19 cellular contexts compared by ENCODE assay signal in the genomic region with DNA sequence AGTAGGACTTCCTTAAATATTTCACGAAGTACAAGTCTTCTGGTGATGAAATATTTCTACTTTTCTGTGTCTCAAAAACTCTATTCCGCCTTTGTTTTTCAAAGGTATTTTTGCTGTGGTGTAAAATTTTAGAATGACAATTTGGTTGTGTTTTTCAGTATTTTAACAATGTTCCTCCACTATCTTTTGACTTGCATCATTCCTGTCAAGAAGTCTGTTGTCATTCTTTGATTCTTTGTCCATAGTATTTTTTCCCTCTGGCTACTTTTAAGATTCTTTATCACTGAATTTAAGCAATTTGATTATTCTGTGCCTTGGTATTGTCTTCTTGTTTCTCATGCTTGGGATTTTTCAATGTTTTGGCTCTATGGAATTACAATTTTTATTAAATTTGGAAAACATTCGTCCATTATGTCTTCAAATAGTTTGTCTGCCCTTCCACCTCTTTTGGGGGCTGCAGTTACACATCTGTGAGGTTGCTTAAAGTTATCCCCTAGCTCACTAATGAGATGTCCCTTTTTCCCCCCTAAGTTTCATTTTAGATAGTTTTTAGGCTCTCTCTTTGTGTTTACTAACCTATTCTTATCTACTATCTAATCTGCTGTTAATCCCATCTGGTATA.
DNase-seq lines count a peak whose midpoint lies in the region; ATAC-seq, FAIRE-seq and TF ChIP-seq lines count a peak whose summit lies in the region.
"Had no signal": no experiment of that assay in that cellular context is flagged by ENCODE, and none has a peak within 500 bp of the region (broad histone marks: within the 10 kb centered on the region; RNA-seq: fewer than 3 reads in every experiment).

No MANE protein-coding gene starts in this region.

- no peak overlapping the region for H3K9ac ChIP-seq in GM12878 (ENCODE audit: control insufficient read depth, insufficient read depth, low read length)

- FAIRE-seq in GM12878 (lab: Jason Lieb, UNC): no peak
- FAIRE-seq: HTR-8/SVneo had no signal

- no peak overlapping the region for H3K4me3 Mint-ChIP-seq in activated T-cell treated with anti-CD3 and anti-CD28 coated beads, Interleukin-2, amount 50 U/mL, for 72 hours
- H3K4me3 Mint-ChIP-seq in CD4-positive, alpha-beta memory T cell: peak overlapping the region in 1 of 8 donors; percentile 6
- H3K4me3 Mint-ChIP-seq: CD4-positive, alpha-beta T cell; H9 had no signal

- H3K9me3 ChIP-seq in CD4-positive, alpha-beta memory T cell (ENCODE audit: control insufficient read depth in 1 of 2, low read length in 2 of 2): peaks cover 0 to 7% of the 10 kb centered on the region in 2 donors
- H3K9me3 ChIP-seq in HEK293 (ENCODE audit: control insufficient read depth, insufficient read depth, low read depth, low read length): no peaks in the 10 kb centered on the region
- peaks cover 30% of the 10 kb centered on the region for H3K9me3 ChIP-seq in GM12878 (replicated peaks; ENCODE audit: control insufficient read depth, insufficient read depth, low read length)

- H3K4me3 ChIP-seq in CD4-positive, alpha-beta memory T cell (ENCODE audit: low read length in 2 of 2): no peak overlapping the region
- H3K4me3 ChIP-seq in HEK293 (ENCODE audit: low read depth, low read length): no peak overlapping the region
- no peak overlapping the region for H3K4me3 ChIP-seq in GM12878
- H3K4me3 ChIP-seq: SJSA1 had no signal

- no peaks in the 10 kb centered on the region for H4K20me1 ChIP-seq in GM12878 (ENCODE audit: control insufficient read depth, insufficient read depth)

- 97% methylated on average over 3 of the region's 3 CpGs for WGBS in GM12878 (ENCODE audit: insufficient coverage, insufficient replicate concordance, low lambda C conversion rate, missing lambda C conversion rate)

- DNase-seq in activated T-cell treated with anti-CD3 and anti-CD28 coated beads, Interleukin-2, amount 50 U/mL, for 72 hours: no peak
- DNase-seq in activated T-cell treated with anti-CD3 and anti-CD28 coated beads, Interleukin-2, amount 50 U/mL, for 48 hours: no peak
- DNase-seq in CD4-positive, alpha-beta memory T cell: no peak
- DNase-seq in GM12878 (ENCODE audit: low read depth, low spot score): no peak
- DNase-seq in GOT3 (lab: John Stamatoyannopoulos, UW): no peak
- DNase-seq: ACHN; CD4-positive, alpha-beta T cell; H9; NCI-H146; NCI-H2081 treated with DMSO at 0.1 percent for 48 hours; NCI-H226; NCI-H69; NK-92 treated with Interleukin-12 subunit alpha and Interleukin-12 subunit beta, amount 100 ng/mL, for 24 hours; PC-3 had no signal

- peaks cover 19 to 21% of the 10 kb centered on the region in 2 donors for H3K9me3 Mint-ChIP-seq in activated T-cell treated with anti-CD3 and anti-CD28 coated beads, Interleukin-2, amount 50 U/mL, for 72 hours
- peaks cover 0 to 29% (median 13%) of the 10 kb centered on the region in 8 donors for H3K9me3 Mint-ChIP-seq in CD4-positive, alpha-beta memory T cell

- no peak for TF ChIP-seq RAD21 in GM12878 (IDR thresholded peaks at IDR 0.05; ENCODE audit: insufficient read depth, low read depth, low read length)

- no peak overlapping the region for H3K27ac ChIP-seq in CD4-positive, alpha-beta memory T cell (ENCODE audit: low read depth, low read length)
- H3K27ac ChIP-seq in HEK293 (ENCODE audit: extremely low read depth, low read depth, low read length): no peak overlapping the region
- H3K27ac ChIP-seq in GM12878 (ENCODE audit: control insufficient read depth, insufficient read depth): no peak overlapping the region
- H3K27ac ChIP-seq: SJSA1 had no signal

- intact Hi-C loops in CD4-positive, alpha-beta memory T cell (cut with micrococcal nuclease): no loop called here
- intact Hi-C loops in GM12878 (cut with micrococcal nuclease; ENCODE audit: unreplicated experiment): no loop called here

- no peak for TF ChIP-seq POLR2A in GM12878 (IDR thresholded peaks at IDR 0.05; ENCODE audit: low read depth, low read length)

- H3K27ac Mint-ChIP-seq in activated T-cell treated with anti-CD3 and anti-CD28 coated beads, Interleukin-2, amount 50 U/mL, for 72 hours: peak overlapping the region; percentile 59
- peak overlapping the region in 5 of 7 donors; percentile 8 to 81 (median 18) for H3K27ac Mint-ChIP-seq in CD4-positive, alpha-beta memory T cell
- H3K27ac Mint-ChIP-seq: CD4-positive, alpha-beta T cell; H9 had no signal

- TF ChIP-seq CTCF in HEK293 (tag by site-specific recombination; IDR thresholded peaks at IDR 0.05) (no peak), GM12878 (IDR thresholded peaks at IDR 0.05 in 2 of 3, conservative IDR thresholded peaks at IDR 0.05 in 1 of 3; ENCODE audit: control insufficient read depth in 2 of 3, extremely low read depth in 1 of 3, insufficient read depth in 1 of 3, low read depth in 3 of 3, low read length in 3 of 3) (no peak)

- no peak for ATAC-seq in activated T-cell treated with anti-CD3 and anti-CD28 coated beads, Interleukin-2, amount 50 U/mL, for 72 hours (replicated peaks in 1 of 2)
- ATAC-seq in GM12878: no peak
- ATAC-seq in GM18907 (IDR thresholded peaks at IDR 0.05; ENCODE audit: unreplicated experiment): no peak
- ATAC-seq in HG02840 (IDR thresholded peaks at IDR 0.05; ENCODE audit: low FRiP score, unreplicated experiment): no peak
- ATAC-seq: PC-3 had no signal

- POLR2A ChIA-PET in CD4-positive, alpha-beta memory T cell (lab: Charles Lee; ENCODE audit: partially characterized antibody): interaction anchor here (7.9 to 10.8 kb wide), 2 partner anchors 7 to 75 kb away, joined by 70 to 142 read pairs; partner anchors contain the start of gene CAB39
- POLR2A ChIA-PET in HEK293 (lab: Yijun Ruan, JAX) (no interaction called here), GM12878 (lab: Charles Lee) (interaction anchor here (1.0 kb wide), 1 partner anchor 10 kb away, joined by 3 read pairs; no protein-coding TSS in a partner anchor)

- peaks cover 29% of the 10 kb centered on the region for H3K36me3 ChIP-seq in CD4-positive, alpha-beta memory T cell (ENCODE audit: insufficient read depth, low read length)
- peaks cover 4 to 71% of the 10 kb centered on the region in 2 experiments for H3K36me3 ChIP-seq in HEK293 (ENCODE audit: control insufficient read depth in 2 of 2, insufficient read depth in 1 of 2, low read length in 2 of 2)
- H3K36me3 ChIP-seq in GM12878 (ENCODE audit: control insufficient read depth in 2 of 2, insufficient read depth in 2 of 2, low read length in 1 of 2): peaks cover 10 to 15% of the 10 kb centered on the region in 2 experiments

- SMC1A ChIA-PET in GM12878 (lab: Charles Lee; ENCODE audit: uncharacterized antibody, unreplicated experiment): interaction anchor here (0.6 to 3.2 kb wide), 10 partner anchors 8 to 338 kb away, joined by 3 to 9 read pairs (median 4); no protein-coding TSS in a partner anchor

- peaks cover 33% of the 10 kb centered on the region for H3K4me1 Mint-ChIP-seq in activated T-cell treated with anti-CD3 and anti-CD28 coated beads, Interleukin-2, amount 50 U/mL, for 72 hours (ENCODE audit: low read depth)
- peaks cover 41 to 73% (median 50%) of the 10 kb centered on the region in 4 donors for H3K4me1 Mint-ChIP-seq in CD4-positive, alpha-beta memory T cell

- peaks cover 36% of the 10 kb centered on the region for H3K4me1 ChIP-seq in CD4-positive, alpha-beta memory T cell (ENCODE audit: insufficient read depth, low read length)
- H3K4me1 ChIP-seq in HEK293 (ENCODE audit: control insufficient read depth, insufficient read depth, low read length): peaks cover 2% of the 10 kb centered on the region; the same call in 1 of the 2 replicates
- H3K4me1 ChIP-seq in GM12878 (ENCODE audit: control insufficient read depth, insufficient read depth, low read length): peaks cover under 1% of the 10 kb centered on the region; the same call in 1 of the 2 replicates

- CTCF ChIA-PET in CD4-positive, alpha-beta memory T cell (lab: Charles Lee; ENCODE audit: partially characterized antibody): interaction anchor here (6.9 kb wide), 1 partner anchor 9 kb away, joined by 36 read pairs; no protein-coding TSS in a partner anchor
- CTCF ChIA-PET in HEK293 (lab: Yijun Ruan, JAX): interaction anchor here (0.5 to 1.8 kb wide), 5 partner anchors 10 to 663 kb away, joined by 3 to 6 read pairs (median 5); no protein-coding TSS in a partner anchor
- CTCF ChIA-PET in GM12878 (lab: Yijun Ruan, JAX): interaction anchor here (0.7 to 3.0 kb wide), 5 partner anchors 9 to 629 kb away, joined by 3 to 21 read pairs (median 7); no protein-coding TSS in a partner anchor

- H3K4me2 ChIP-seq in GM12878 (ENCODE audit: control insufficient read depth, insufficient read depth): no peak overlapping the region

- no peak for TF ChIP-seq EP300 in GM12878 (IDR thresholded peaks at IDR 0.05; ENCODE audit: borderline replicate concordance in 1 of 2, control insufficient read depth in 1 of 2, low read depth in 2 of 2, low read length in 2 of 2)

- RAD21 ChIA-PET in GM12878 (lab: Charles Lee; ENCODE audit: unreplicated experiment): interaction anchor here (0.9 to 3.0 kb wide), 2 partner anchors 9 kb away, joined by 4 to 14 read pairs; no protein-coding TSS in a partner anchor

- in situ Hi-C loops in GM12878 (cut with MboI): no loop called here

- no TSS peak for BruUV-seq in GM12878 (replicated peaks; lab: Mats Ljungman, UMichigan)

- H3K27me3 Mint-ChIP-seq in activated T-cell treated with anti-CD3 and anti-CD28 coated beads, Interleukin-2, amount 50 U/mL, for 72 hours (ENCODE audit: low read depth): no peaks in the 10 kb centered on the region
- H3K27me3 Mint-ChIP-seq in CD4-positive, alpha-beta memory T cell: no peaks in the 10 kb centered on the region
- H3K27me3 Mint-ChIP-seq: CD4-positive, alpha-beta T cell had no signal

- no peaks in the 10 kb centered on the region for H3K27me3 ChIP-seq in CD4-positive, alpha-beta memory T cell (ENCODE audit: insufficient read depth, low read length)
- no peaks in the 10 kb centered on the region for H3K27me3 ChIP-seq in GM12878 (replicated peaks in 1 of 2; ENCODE audit: control insufficient read depth in 2 of 2, insufficient read depth in 2 of 2, low read length in 1 of 2)
- H3K27me3 ChIP-seq: SJSA1 had no signal

- peaks cover 45 to 86% of the 10 kb centered on the region in 2 donors for H3K36me3 Mint-ChIP-seq in activated T-cell treated with anti-CD3 and anti-CD28 coated beads, Interleukin-2, amount 50 U/mL, for 72 hours (ENCODE audit: insufficient read depth in 2 of 2)
- H3K36me3 Mint-ChIP-seq in CD4-positive, alpha-beta memory T cell: peaks cover 75 to 76% of the 10 kb centered on the region in 2 donors

- H2AFZ ChIP-seq in GM12878 (ENCODE audit: control insufficient read depth, low read depth, low read length): no peak overlapping the region

- peaks cover 3% of the 10 kb centered on the region for H3K79me2 ChIP-seq in GM12878 (ENCODE audit: control insufficient read depth, insufficient read depth, low read length)

TF ChIP-seq in HEK293, 187 proteins besides CTCF, POLR2A, EP300 and RAD21 (continues in another document):
- TF ChIP-seq SETDB1 (IDR thresholded peaks at IDR 0.05; ENCODE audit: insufficient read length, low read length): peak; percentile 90
- peak; percentile 62 for TF ChIP-seq ZNF529 (tag by site-specific recombination; IDR thresholded peaks at IDR 0.05; ENCODE audit: insufficient replicate concordance)

TF ChIP-seq in GM12878, 131 proteins besides CTCF, POLR2A, EP300 and RAD21:
- TF ChIP-seq CBX5 (IDR thresholded peaks at IDR 0.05; ENCODE audit: low read depth): peak; percentile 96
- no peak for TF ChIP-seq RUNX3 (IDR thresholded peaks at IDR 0.05; ENCODE audit: low read length)
